Comparison of ENCODE assay signal across 1 cellular context in genomic region chr6:5191222-5191621, GRCh38.
TF ChIP-seq lines count a peak whose summit lies in the region.

No MANE protein-coding gene starts in this region.

TF ChIP-seq in SK-N-SH treated with all-trans-retinoic acid at 6 μM for 48 hours, 23 proteins besides CTCF, POLR2A, EP300 and RAD21 (continued from another document):
- TF ChIP-seq, protein P1, sequence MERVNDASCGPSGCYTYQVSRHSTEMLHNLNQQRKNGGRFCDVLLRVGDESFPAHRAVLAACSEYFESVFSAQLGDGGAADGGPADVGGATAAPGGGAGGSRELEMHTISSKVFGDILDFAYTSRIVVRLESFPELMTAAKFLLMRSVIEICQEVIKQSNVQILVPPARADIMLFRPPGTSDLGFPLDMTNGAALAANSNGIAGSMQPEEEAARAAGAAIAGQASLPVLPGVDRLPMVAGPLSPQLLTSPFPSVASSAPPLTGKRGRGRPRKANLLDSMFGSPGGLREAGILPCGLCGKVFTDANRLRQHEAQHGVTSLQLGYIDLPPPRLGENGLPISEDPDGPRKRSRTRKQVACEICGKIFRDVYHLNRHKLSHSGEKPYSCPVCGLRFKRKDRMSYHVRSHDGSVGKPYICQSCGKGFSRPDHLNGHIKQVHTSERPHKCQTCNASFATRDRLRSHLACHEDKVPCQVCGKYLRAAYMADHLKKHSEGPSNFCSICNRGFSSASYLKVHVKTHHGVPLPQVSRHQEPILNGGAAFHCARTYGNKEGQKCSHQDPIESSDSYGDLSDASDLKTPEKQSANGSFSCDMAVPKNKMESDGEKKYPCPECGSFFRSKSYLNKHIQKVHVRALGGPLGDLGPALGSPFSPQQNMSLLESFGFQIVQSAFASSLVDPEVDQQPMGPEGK (CRISPR knock-in tag; IDR thresholded peaks at IDR 0.05; ENCODE audit: borderline replicate concordance) = no peak
- TF ChIP-seq, protein P2, sequence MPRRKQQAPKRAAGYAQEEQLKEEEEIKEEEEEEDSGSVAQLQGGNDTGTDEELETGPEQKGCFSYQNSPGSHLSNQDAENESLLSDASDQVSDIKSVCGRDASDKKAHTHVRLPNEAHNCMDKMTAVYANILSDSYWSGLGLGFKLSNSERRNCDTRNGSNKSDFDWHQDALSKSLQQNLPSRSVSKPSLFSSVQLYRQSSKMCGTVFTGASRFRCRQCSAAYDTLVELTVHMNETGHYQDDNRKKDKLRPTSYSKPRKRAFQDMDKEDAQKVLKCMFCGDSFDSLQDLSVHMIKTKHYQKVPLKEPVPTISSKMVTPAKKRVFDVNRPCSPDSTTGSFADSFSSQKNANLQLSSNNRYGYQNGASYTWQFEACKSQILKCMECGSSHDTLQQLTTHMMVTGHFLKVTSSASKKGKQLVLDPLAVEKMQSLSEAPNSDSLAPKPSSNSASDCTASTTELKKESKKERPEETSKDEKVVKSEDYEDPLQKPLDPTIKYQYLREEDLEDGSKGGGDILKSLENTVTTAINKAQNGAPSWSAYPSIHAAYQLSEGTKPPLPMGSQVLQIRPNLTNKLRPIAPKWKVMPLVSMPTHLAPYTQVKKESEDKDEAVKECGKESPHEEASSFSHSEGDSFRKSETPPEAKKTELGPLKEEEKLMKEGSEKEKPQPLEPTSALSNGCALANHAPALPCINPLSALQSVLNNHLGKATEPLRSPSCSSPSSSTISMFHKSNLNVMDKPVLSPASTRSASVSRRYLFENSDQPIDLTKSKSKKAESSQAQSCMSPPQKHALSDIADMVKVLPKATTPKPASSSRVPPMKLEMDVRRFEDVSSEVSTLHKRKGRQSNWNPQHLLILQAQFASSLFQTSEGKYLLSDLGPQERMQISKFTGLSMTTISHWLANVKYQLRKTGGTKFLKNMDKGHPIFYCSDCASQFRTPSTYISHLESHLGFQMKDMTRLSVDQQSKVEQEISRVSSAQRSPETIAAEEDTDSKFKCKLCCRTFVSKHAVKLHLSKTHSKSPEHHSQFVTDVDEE (CRISPR knock-in tag; IDR thresholded peaks at IDR 0.05) = no peak
- no peak for TF ChIP-seq GLIS3 (CRISPR knock-in tag; IDR thresholded peaks at IDR 0.05)
